In the genomic region with DNA sequence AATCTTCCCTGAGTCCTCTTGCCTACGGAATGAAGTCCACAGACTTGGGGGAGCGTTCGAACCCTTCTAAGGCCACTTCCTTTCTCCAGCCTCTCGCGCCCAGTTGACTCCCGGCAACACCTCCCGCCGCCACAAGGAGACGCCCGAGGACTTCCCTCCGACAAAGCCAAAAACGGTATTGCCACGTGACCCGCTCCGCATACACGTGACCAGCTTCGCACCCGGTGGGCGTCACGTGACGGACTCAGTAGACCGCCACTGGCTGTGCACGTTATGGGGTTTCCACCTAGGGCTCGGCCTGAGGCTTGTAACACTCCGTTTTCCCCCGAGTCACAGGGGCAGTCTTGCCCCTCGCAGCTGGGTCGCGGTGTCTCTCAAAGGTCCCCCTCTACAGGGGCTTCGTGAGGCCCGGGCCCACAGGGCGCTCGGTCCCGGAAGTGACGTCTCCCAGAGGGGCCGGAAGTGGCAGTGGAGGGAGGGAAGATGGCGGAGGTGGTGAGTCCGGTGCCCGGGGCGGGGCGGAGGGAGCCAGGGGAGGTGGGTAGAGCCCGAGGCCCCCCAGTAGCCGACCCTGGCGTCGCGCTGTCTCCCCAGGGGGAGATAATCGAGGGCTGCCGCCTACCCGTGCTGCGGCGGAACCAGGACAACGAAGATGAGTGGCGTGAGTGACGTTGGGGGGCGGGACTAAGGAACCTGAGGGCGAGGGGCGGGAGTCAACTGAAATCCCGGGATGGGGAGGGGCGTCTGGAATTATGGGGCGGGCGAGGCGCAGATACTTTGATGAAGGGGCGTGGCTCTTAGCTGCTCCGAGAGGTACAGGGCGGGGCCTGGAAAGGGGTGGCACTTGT, we compare ENCODE assay signal across 1 cellular context.
A peak's percentile ranks its signal among the peaks of the same experiment; 100 is the strongest.
TF ChIP-seq lines count a peak whose summit lies in the region.

KAT5 (plus strand) TSS at position 468 of the 848 bp plus-strand sequence; CDS start at position 484, 16 bp downstream.

TF ChIP-seq in GM23338, 12 proteins besides CTCF, POLR2A, EP300 and RAD21 (continued from another document):
- TF ChIP-seq, protein P1, sequence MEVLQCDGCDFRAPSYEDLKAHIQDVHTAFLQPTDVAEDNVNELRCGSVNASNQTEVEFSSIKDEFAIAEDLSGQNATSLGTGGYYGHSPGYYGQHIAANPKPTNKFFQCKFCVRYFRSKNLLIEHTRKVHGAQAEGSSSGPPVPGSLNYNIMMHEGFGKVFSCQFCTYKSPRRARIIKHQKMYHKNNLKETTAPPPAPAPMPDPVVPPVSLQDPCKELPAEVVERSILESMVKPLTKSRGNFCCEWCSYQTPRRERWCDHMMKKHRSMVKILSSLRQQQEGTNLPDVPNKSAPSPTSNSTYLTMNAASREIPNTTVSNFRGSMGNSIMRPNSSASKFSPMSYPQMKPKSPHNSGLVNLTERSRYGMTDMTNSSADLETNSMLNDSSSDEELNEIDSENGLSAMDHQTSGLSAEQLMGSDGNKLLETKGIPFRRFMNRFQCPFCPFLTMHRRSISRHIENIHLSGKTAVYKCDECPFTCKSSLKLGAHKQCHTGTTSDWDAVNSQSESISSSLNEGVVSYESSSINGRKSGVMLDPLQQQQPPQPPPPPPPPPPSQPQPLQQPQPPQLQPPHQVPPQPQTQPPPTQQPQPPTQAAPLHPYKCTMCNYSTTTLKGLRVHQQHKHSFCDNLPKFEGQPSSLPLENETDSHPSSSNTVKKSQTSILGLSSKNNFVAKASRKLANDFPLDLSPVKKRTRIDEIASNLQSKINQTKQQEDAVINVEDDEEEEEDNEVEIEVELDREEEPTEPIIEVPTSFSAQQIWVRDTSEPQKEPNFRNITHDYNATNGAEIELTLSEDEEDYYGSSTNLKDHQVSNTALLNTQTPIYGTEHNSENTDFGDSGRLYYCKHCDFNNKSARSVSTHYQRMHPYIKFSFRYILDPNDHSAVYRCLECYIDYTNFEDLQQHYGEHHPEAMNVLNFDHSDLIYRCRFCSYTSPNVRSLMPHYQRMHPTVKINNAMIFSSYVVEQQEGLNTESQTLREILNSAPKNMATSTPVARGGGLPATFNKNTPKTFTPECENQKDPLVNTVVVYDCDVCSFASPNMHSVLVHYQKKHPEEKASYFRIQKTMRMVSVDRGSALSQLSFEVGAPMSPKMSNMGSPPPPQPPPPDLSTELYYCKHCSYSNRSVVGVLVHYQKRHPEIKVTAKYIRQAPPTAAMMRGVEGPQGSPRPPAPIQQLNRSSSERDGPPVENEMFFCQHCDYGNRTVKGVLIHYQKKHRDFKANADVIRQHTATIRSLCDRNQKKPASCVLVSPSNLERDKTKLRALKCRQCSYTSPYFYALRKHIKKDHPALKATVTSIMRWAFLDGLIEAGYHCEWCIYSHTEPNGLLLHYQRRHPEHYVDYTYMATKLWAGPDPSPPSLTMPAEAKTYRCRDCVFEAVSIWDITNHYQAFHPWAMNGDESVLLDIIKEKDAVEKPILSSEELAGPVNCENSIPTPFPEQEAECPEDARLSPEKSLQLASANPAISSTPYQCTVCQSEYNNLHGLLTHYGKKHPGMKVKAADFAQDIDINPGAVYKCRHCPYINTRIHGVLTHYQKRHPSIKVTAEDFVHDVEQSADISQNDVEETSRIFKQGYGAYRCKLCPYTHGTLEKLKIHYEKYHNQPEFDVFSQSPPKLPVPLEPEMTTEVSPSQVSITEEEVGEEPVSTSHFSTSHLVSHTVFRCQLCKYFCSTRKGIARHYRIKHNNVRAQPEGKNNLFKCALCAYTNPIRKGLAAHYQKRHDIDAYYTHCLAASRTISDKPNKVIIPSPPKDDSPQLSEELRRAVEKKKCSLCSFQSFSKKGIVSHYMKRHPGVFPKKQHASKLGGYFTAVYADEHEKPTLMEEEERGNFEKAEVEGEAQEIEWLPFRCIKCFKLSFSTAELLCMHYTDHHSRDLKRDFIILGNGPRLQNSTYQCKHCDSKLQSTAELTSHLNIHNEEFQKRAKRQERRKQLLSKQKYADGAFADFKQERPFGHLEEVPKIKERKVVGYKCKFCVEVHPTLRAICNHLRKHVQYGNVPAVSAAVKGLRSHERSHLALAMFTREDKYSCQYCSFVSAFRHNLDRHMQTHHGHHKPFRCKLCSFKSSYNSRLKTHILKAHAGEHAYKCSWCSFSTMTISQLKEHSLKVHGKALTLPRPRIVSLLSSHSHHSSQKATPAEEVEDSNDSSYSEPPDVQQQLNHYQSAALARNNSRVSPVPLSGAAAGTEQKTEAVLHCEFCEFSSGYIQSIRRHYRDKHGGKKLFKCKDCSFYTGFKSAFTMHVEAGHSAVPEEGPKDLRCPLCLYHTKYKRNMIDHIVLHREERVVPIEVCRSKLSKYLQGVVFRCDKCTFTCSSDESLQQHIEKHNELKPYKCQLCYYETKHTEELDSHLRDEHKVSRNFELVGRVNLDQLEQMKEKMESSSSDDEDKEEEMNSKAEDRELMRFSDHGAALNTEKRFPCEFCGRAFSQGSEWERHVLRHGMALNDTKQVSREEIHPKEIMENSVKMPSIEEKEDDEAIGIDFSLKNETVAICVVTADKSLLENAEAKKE (CRISPR knock-in tag; IDR thresholded peaks at IDR 0.05), result no peak
- TF ChIP-seq EZH2phosphoT487 (IDR thresholded peaks at IDR 0.05; ENCODE audit: unreplicated experiment) (no peak), POLR2AphosphoS5 (IDR thresholded peaks at IDR 0.05; ENCODE audit: low read depth) (peak; percentile 48)
